Comparison of ENCODE assay signal across 23 cellular contexts in genomic region chr7:130254555-130254954, GRCh38. TPM values are rescaled to one million over a fixed set of nuclear protein-coding genes. Genes with fewer than 3 reads are reported as not detected.
"Had no signal": no experiment of that assay in that cellular context is flagged by ENCODE, and none has a peak within 500 bp of the region (broad histone marks: within the 10 kb centered on the region; RNA-seq: fewer than 3 reads in every experiment).

No MANE protein-coding gene starts in this region.

- H2AFZ ChIP-seq: parathyroid adenoma had no signal

- H3K4me3 ChIP-seq: dorsolateral prefrontal cortex, sigmoid colon, testis, upper lobe of left lung had no signal

- H3K9me3 ChIP-seq: testis had no signal

- ATAC-seq: naive thymus-derived CD8-positive, alpha-beta T cell; stimulated activated memory B cell treated with anti-CD40 and anti-IgM and Interleukin-4, amounts not matched to agents 10 μg/mL and 1 μg/mL and 100 μg/mL, for 72 hours had no signal

- H3K36me3 ChIP-seq: neutrophil, sigmoid colon, upper lobe of left lung had no signal

- H3K79me2 ChIP-seq: parathyroid adenoma had no signal

- FAIRE-seq: colon had no signal

- H3K27me3 ChIP-seq: dorsolateral prefrontal cortex, neutrophil, sigmoid colon, testis, upper lobe of left lung had no signal

- H3K4me1 ChIP-seq: parathyroid adenoma, sigmoid colon, testis, upper lobe of left lung had no signal

- H3K27ac ChIP-seq: dorsolateral prefrontal cortex, epithelial cell of prostate, neutrophil, parathyroid adenoma, sigmoid colon, testis, upper lobe of left lung had no signal

- H3K9ac ChIP-seq: parathyroid adenoma had no signal

- DNase-seq: activated B cell treated with CpG ODN at 0.5 μM for 24 hours; activated CD4-positive, alpha-beta memory T cell treated with anti-CD3 and anti-CD28 coated beads for 36 hours; activated CD4-positive, alpha-beta T cell treated with anti-CD3 and anti-CD28 coated beads for 4 hours; activated naive CD8-positive, alpha-beta T cell treated with anti-CD3 and anti-CD28 coated beads for 36 hours; activated T-cell treated with anti-CD3 and anti-CD28 coated beads for 4 hours; amniotic stem cell; caudate nucleus; dorsolateral prefrontal cortex; foreskin fibroblast; mesendoderm; naive thymus-derived CD8-positive, alpha-beta T cell; sigmoid colon; stimulated activated CD4-positive, alpha-beta T cell treated with anti-CD3 and anti-CD28 coated beads, Interleukin-4, amount 100 ng/mL, for 24 hours; testis; upper lobe of left lung had no signal

RNA-seq across cellular contexts. Expression of gene CPA2, which starts 12.1 kb away (rescaled TPM):
- total RNA-seq: activated B cell treated with CpG ODN at 0.5 μM for 24 hours; activated T-helper 1 cell treated with anti-CD3 and anti-CD28 coated beads, Interleukin-12 subunit alpha, Interleukin-12 subunit beta, Interleukin-2, Interleukin-4 antibody, amounts not matched to agents 30 ng/mL and 10 ng/mL and 1 ng/mL, durations not matched to agents 14 hours and 24 hours and 36 hours; glomerular endothelial cell; naive thymus-derived CD8-positive, alpha-beta T cell; sigmoid colon had no signal
- polyA plus RNA-seq: naive thymus-derived CD8-positive, alpha-beta T cell had no signal

RNA-seq across cellular contexts. Expression of gene CPA4, which starts 38.4 kb away (rescaled TPM):
- total RNA-seq: activated B cell treated with CpG ODN at 0.5 μM for 24 hours; activated naive CD8-positive, alpha-beta T cell treated with anti-CD3 and anti-CD28 coated beads for 36 hours; activated T-helper 1 cell treated with anti-CD3 and anti-CD28 coated beads, Interleukin-12 subunit alpha, Interleukin-12 subunit beta, Interleukin-2, Interleukin-4 antibody, amounts not matched to agents 30 ng/mL and 10 ng/mL and 1 ng/mL, durations not matched to agents 14 hours and 24 hours and 36 hours; naive thymus-derived CD8-positive, alpha-beta T cell; sigmoid colon had no signal
- polyA plus RNA-seq: naive thymus-derived CD8-positive, alpha-beta T cell had no signal

RNA-seq across cellular contexts. Expression of gene SSMEM1, which starts 46.9 kb away (rescaled TPM):
- total RNA-seq: activated B cell treated with CpG ODN at 0.5 μM for 24 hours; activated CD4-positive, alpha-beta memory T cell treated with anti-CD3 and anti-CD28 coated beads for 36 hours; activated naive CD8-positive, alpha-beta T cell treated with anti-CD3 and anti-CD28 coated beads for 36 hours; activated T-helper 1 cell treated with anti-CD3 and anti-CD28 coated beads, Interleukin-12 subunit alpha, Interleukin-12 subunit beta, Interleukin-2, Interleukin-4 antibody, amounts not matched to agents 30 ng/mL and 10 ng/mL and 1 ng/mL, durations not matched to agents 14 hours and 24 hours and 36 hours; glomerular endothelial cell; lower leg skin; naive thymus-derived CD8-positive, alpha-beta T cell; sigmoid colon; upper lobe of left lung had no signal
- polyA plus RNA-seq: naive thymus-derived CD8-positive, alpha-beta T cell; sigmoid colon had no signal
